1 cellular context compared by ENCODE assay signal in the genomic region with DNA sequence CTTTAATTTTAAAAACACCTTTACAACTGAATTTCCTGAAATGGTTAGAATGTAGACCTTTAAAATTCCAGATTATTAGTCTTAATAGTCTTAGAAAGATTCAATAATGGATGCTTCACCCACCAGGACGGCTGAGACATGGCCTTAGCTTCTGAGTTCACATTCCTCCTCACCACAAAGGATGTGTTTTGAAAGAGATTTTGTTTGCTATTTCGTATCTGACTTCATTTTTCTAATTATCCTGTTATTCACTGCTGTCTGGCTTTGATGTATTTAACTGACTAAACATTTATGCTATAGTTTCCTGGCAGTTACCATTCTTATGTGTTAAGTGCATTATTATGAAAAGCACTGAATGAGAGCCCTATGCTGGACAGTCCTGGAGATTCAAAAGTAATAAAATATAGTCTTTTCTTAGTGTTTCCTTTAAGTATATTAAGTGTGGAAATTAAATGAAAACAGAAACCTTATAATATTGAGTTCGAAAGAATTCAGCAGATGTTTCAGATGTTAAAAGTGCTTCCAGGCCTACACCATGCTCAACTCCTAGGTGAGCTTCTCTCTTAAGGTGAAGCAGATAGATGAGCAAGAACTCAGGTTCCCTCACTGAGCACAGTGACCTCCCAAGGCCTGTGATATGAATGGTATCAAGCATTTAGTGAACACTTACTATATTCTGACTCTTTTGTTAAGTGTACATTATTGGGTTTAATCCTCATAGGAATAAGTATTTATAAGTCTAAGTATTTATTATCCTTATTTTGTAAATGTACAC.
TF ChIP-seq lines count a peak whose summit lies in the region.

No MANE protein-coding gene starts in this region.

TF ChIP-seq in IMR-90, 13 proteins besides CTCF, POLR2A, EP300 and RAD21:
- TF ChIP-seq BHLHE40 (IDR thresholded peaks at IDR 0.05; ENCODE audit: low read depth, low read length): 0 out of 2 replicates have a peak, but pooled peaks have one; percentile 24
- TF ChIP-seq NFE2L2 (IDR thresholded peaks at IDR 0.05; ENCODE audit: low read depth, low read length): no peak
